ENCODE assay signal across 1 cellular context in genomic region chr9:33467526-33467925, GRCh38.
TF ChIP-seq lines count a peak whose summit lies in the region.

No MANE protein-coding gene starts in this region.

TF ChIP-seq in K562, 482 proteins besides CTCF, POLR2A, EP300 and RAD21:
- TF ChIP-seq RBFOX2 (IDR thresholded peaks at IDR 0.05; ENCODE audit: low read depth, low read length) (0 out of 2 replicates have a peak, but pooled peaks have one; percentile 14), ZNF408 (CRISPR knock-in tag; IDR thresholded peaks at IDR 0.05; ENCODE audit: low read depth) (no peak)
TF ChIP-seq in K562: peak in this region for 1.
